Comparison of ENCODE assay signal across 11 cellular contexts in genomic region chr12:20212036-20212435, GRCh38.
DNase-seq lines count a peak whose midpoint lies in the region; ATAC-seq and TF ChIP-seq lines count a peak whose summit lies in the region.
"Had no signal": no experiment of that assay in that cellular context is flagged by ENCODE, and none has a peak within 500 bp of the region (broad histone marks: within the 10 kb centered on the region; RNA-seq: fewer than 3 reads in every experiment).

No MANE protein-coding gene starts in this region.

- peak; percentile 9 for ATAC-seq in SK-N-SH treated with all-trans-retinoic acid at 6 μM for 48 hours

- H3K4me3 ChIP-seq in fibroblast of villous mesenchyme (ENCODE audit: low read depth, low read length) = no peak overlapping the region

- DNase-seq in G401 (ENCODE audit: low spot score) (peak; percentile 68), fibroblast of villous mesenchyme (ENCODE audit: low read depth) (peak; percentile 12), renal cortical epithelial cell (ENCODE audit: low read depth) (peak; percentile 42), NCI-H82 treated with DMSO at 0.1 percent for 48 hours (lab: John Stamatoyannopoulos, UW; ENCODE audit: unreplicated experiment) (no peak), SKM-1 treated with dmso at 0.1 percent for 144 hours (lab: John Stamatoyannopoulos, UW; ENCODE audit: unreplicated experiment) (no peak), RKO (ENCODE audit: low spot score) (no peak), activated gamma-delta T cell (lab: John Stamatoyannopoulos, UW) (no peak)
- DNase-seq: activated CD8-positive, alpha-beta memory T cell treated with anti-CD3 and anti-CD28 coated beads, Interleukin-2, amount 50 U/mL, for 48 hours; erythroblast; MM.1S had no signal

- no peak for TF ChIP-seq CTCF in fibroblast of villous mesenchyme (IDR thresholded peaks at IDR 0.05; ENCODE audit: insufficient read depth, low read depth, low read length)

- in situ Hi-C loops in G401 (cut with HindIII; ENCODE audit: low sequenced_read_pairs) = no loop called here

TF ChIP-seq in SK-N-SH treated with all-trans-retinoic acid at 6 μM for 48 hours, 23 proteins besides CTCF, POLR2A, EP300 and RAD21:
- TF ChIP-seq POU6F1 (CRISPR knock-in tag; IDR thresholded peaks at IDR 0.05; ENCODE audit: borderline replicate concordance, low read depth) (no peak), ARNTL (CRISPR knock-in tag; IDR thresholded peaks at IDR 0.05; ENCODE audit: borderline replicate concordance, low read depth) (no peak), ESRRG (CRISPR knock-in tag; IDR thresholded peaks at IDR 0.05) (no peak), RARB (CRISPR knock-in tag; IDR thresholded peaks at IDR 0.05) (no peak), PATZ1 (CRISPR knock-in tag; IDR thresholded peaks at IDR 0.05; ENCODE audit: borderline replicate concordance) (no peak), TSHZ2 (CRISPR knock-in tag; IDR thresholded peaks at IDR 0.05) (no peak), TCF4 (CRISPR knock-in tag; IDR thresholded peaks at IDR 0.05; ENCODE audit: borderline replicate concordance) (no peak), ZFP30 (CRISPR knock-in tag; IDR thresholded peaks at IDR 0.05) (no peak), GLIS3 (CRISPR knock-in tag; IDR thresholded peaks at IDR 0.05) (no peak), ZNF8 (CRISPR knock-in tag; IDR thresholded peaks at IDR 0.05) (no peak), TOX (CRISPR knock-in tag; IDR thresholded peaks at IDR 0.05; ENCODE audit: borderline replicate concordance) (no peak), PPARA (CRISPR knock-in tag; IDR thresholded peaks at IDR 0.05; ENCODE audit: borderline replicate concordance) (no peak), OSR1 (CRISPR knock-in tag; IDR thresholded peaks at IDR 0.05) (no peak), SNAI2 (CRISPR knock-in tag; IDR thresholded peaks at IDR 0.05) (no peak), CSDC2 (CRISPR knock-in tag; IDR thresholded peaks at IDR 0.05) (no peak), CREB5 (CRISPR knock-in tag; IDR thresholded peaks at IDR 0.05; ENCODE audit: low read depth) (no peak), ISL1 (CRISPR knock-in tag; IDR thresholded peaks at IDR 0.05) (no peak)
TF ChIP-seq in SK-N-SH treated with all-trans-retinoic acid at 6 μM for 48 hours: peak in this region for 0.

Comparison
In these comparisons a context has a peak if more than half of its experiments do, and no peak if none do; other contexts are left out.
1. DNase-seq: peak in G401 (single experiment), fibroblast of villous mesenchyme (single experiment) and renal cortical epithelial cell (single experiment); none in NCI-H82 treated with DMSO at 0.1 percent for 48 hours (single experiment), SKM-1 treated with dmso at 0.1 percent for 144 hours (single experiment), RKO (single experiment) and activated gamma-delta T cell (single experiment).